ENCODE assay signal across 18 cellular contexts in genomic region chr5:122653087-122654017, GRCh38.
A peak's percentile ranks its signal among the peaks of the same experiment; 100 is the strongest.
DNase-seq lines count a peak whose midpoint lies in the region; FAIRE-seq and TF ChIP-seq lines count a peak whose summit lies in the region.
"Had no signal": no experiment of that assay in that cellular context is flagged by ENCODE, and none has a peak within 500 bp of the region (broad histone marks: within the 10 kb centered on the region; RNA-seq: fewer than 3 reads in every experiment).

No MANE protein-coding gene starts in this region.

- no peaks in the 10 kb centered on the region for H3K36me3 Mint-ChIP-seq in chondrocyte (ENCODE audit: low read depth)
- H3K36me3 Mint-ChIP-seq: CD4-positive, CD25-positive, alpha-beta regulatory T cell had no signal

- in situ Hi-C loops in Caki2 (cut with HindIII; ENCODE audit: low pct_unique_long_range_greater_than_20kb, low sequenced_read_pairs) = no loop called here

- peaks cover 33% of the 10 kb centered on the region for H3K4me1 Mint-ChIP-seq in chondrocyte (ENCODE audit: low read depth)
- H3K4me1 Mint-ChIP-seq: CD4-positive, CD25-positive, alpha-beta regulatory T cell had no signal

- H3K9me3 Mint-ChIP-seq in chondrocyte (ENCODE audit: low read depth) = no peaks in the 10 kb centered on the region
- H3K9me3 Mint-ChIP-seq: activated T-helper 2 cell treated with anti-CD3 and anti-CD28 coated beads, Interferon-gamma antibody, Interleukin-2, Interleukin-4, amounts not matched to agents 10 μg/mL and 5 μg/mL and 100 μg/mL, durations not matched to agents 14 hours and 24 hours and 36 hours; T-helper 1 cell treated with Interleukin-12 subunit alpha and Interleukin-12 subunit beta and Interleukin-4 antibody, amounts not matched to agents 30 μg/mL and 1 μg/mL, for 36 hours had no signal

- peak overlapping the region; percentile 81 for H3K27ac Mint-ChIP-seq in chondrocyte (ENCODE audit: unreplicated experiment)
- H3K27ac Mint-ChIP-seq: activated T-helper 2 cell treated with anti-CD3 and anti-CD28 coated beads, Interferon-gamma antibody, Interleukin-2, Interleukin-4, amounts not matched to agents 10 μg/mL and 5 μg/mL and 100 μg/mL, durations not matched to agents 14 hours and 24 hours and 36 hours; CD4-positive, CD25-positive, alpha-beta regulatory T cell; T-helper 1 cell treated with Interleukin-12 subunit alpha and Interleukin-12 subunit beta and Interleukin-4 antibody, amounts not matched to agents 30 μg/mL and 1 μg/mL, for 36 hours had no signal

- no peaks in the 10 kb centered on the region for H3K27me3 Mint-ChIP-seq in chondrocyte (ENCODE audit: low read depth)

- H3K4me3 Mint-ChIP-seq in chondrocyte (ENCODE audit: unreplicated experiment) = no peak overlapping the region
- H3K4me3 Mint-ChIP-seq: CD4-positive, CD25-positive, alpha-beta regulatory T cell; T-helper 1 cell treated with Interleukin-12 subunit alpha and Interleukin-12 subunit beta and Interleukin-4 antibody, amounts not matched to agents 30 μg/mL and 1 μg/mL, for 36 hours had no signal

- DNase-seq in Caki2 (ENCODE audit: low read depth) (peak; percentile 7), MV-4-11 (lab: John Stamatoyannopoulos, UW) (peak; percentile 1), chondrocyte (ENCODE audit: low spot score) (no peak), kidney glomerular epithelial cell (lab: John Stamatoyannopoulos, UW) (peak; percentile 61), NOMO-1 treated with DMSO at 0.1 percent for 48 hours (lab: John Stamatoyannopoulos, UW; ENCODE audit: unreplicated experiment) (no peak), RCC 7860 (ENCODE audit: low spot score) (no peak), GM19240 (ENCODE audit: insufficient read length, low spot score) (no peak), NCI-H2107 (lab: John Stamatoyannopoulos, UW) (no peak)
- DNase-seq: activated CD4-positive, CD25-positive, alpha-beta regulatory T cell; aorta; CD4-positive, CD25-positive, alpha-beta regulatory T cell; DND-41; NCI-H2081 treated with DMSO at 0.1 percent for 48 hours; NCI-H774 had no signal

- no peak for TF ChIP-seq CTCF in chondrocyte (IDR thresholded peaks at IDR 0.05)

- no peak for FAIRE-seq in RCC 7860 (lab: Jason Lieb, UNC)
- FAIRE-seq: frontal cortex, HepG2 had no signal

Comparison
In these comparisons a context has a peak if more than half of its experiments do, and no peak if none do; other contexts are left out.
1. DNase-seq: peak in Caki2 (single experiment), MV-4-11 (single experiment) and kidney glomerular epithelial cell (single experiment); none in chondrocyte (single experiment), NOMO-1 treated with DMSO at 0.1 percent for 48 hours (single experiment), RCC 7860 (single experiment), GM19240 (single experiment) and NCI-H2107 (single experiment).